In the genomic region with DNA sequence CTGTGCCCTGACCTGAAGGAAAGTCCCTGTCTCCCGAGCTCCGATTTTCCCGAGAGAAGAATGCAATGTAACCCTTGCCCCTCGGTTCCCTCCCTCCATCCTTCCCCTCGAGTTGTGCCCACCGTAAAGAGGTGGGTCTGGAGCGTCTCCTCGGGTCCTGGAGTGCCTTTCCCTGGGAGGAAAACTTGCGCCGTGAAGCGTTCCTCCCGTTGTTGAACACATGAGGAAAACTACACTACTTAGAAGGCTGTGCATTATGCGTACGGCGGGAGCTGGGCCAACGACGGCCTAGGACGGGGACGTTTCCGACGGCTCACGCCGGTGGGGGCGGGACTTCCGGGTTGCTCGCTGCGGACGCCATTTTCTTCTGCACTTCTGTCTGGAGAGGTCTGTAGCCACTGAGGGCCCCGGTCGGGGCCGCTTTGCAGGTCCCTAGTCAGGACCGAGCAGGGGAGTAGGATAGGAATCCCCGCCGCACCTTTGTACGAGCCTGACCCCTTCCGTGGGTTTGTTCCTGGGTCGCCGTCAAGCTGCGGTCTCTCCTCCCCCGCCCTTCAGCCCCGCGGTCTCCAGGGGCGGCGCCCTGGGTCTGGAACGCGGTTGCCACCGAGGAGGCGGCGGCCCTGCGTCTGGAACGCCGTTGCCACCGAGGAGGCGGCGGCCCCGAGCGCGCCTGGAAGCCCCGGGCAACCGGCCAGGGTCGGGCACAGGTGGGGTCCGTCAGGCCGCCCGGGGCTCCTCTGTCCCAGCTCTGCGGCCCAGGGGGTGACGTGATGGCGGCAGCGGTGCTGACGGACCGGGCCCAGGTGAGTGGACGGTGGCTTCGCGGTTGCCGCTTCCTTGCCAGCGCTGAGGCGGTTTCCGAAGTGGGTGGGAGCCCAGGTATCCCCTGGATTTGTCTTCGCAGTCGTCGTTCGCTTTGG, we compare ENCODE assay signal across 8 cellular contexts. TPM values are rescaled to one million over a fixed set of nuclear protein-coding genes. Genes with fewer than 3 reads are reported as not detected.
DNase-seq lines count a peak whose midpoint lies in the region; ATAC-seq and TF ChIP-seq lines count a peak whose summit lies in the region.

A gene (plus strand): TSS at position 360 of the 923 bp plus-strand sequence. CDS start 414 bp downstream, at position 774.

- H3K4me1 Mint-ChIP-seq in natural killer cell treated with Interleukin-12 subunit alpha and Interleukin-12 subunit beta and Interleukin-15 and Interleukin-18, amount 100 ng/mL, for 72 hours (ENCODE audit: low read depth in 2 of 2) = peaks cover 24 to 31% of the 10 kb centered on the region in 2 donors

- H3K4me3 ChIP-seq in Jurkat, Clone E6-1 (ENCODE audit: low read length) = peak within 1 kb of the TSS; percentile 90
- peak within 1 kb of the TSS; percentile 97 for H3K4me3 ChIP-seq in fibroblast of the aortic adventitia (ENCODE audit: low read depth, low read length)

- peak; percentile 91 for ATAC-seq in GM21529 (IDR thresholded peaks at IDR 0.05; ENCODE audit: unreplicated experiment)
- ATAC-seq in natural killer cell treated with Interleukin-12 subunit alpha and Interleukin-12 subunit beta and Interleukin-15 and Interleukin-18, amount 100 ng/mL, for 72 hours = peak; percentile 98

- H3K4me3 Mint-ChIP-seq in natural killer cell treated with Interleukin-12 subunit alpha and Interleukin-12 subunit beta and Interleukin-15 and Interleukin-18, amount 100 ng/mL, for 72 hours = peak within 1 kb of the TSS; percentile 89

- peaks cover 13% of the 10 kb centered on the region for H3K9me3 Mint-ChIP-seq in natural killer cell treated with Interleukin-12 subunit alpha and Interleukin-12 subunit beta and Interleukin-15 and Interleukin-18, amount 100 ng/mL, for 72 hours

- H3K27me3 Mint-ChIP-seq in natural killer cell treated with Interleukin-12 subunit alpha and Interleukin-12 subunit beta and Interleukin-15 and Interleukin-18, amount 100 ng/mL, for 72 hours = peaks cover 7 to 14% of the 10 kb centered on the region in 2 donors

- H3K36me3 Mint-ChIP-seq in natural killer cell treated with Interleukin-12 subunit alpha and Interleukin-12 subunit beta and Interleukin-15 and Interleukin-18, amount 100 ng/mL, for 72 hours = peaks cover 43% of the 10 kb centered on the region

- peak within 1 kb of the TSS; percentile 79 to 90 for H3K27ac Mint-ChIP-seq in natural killer cell treated with Interleukin-12 subunit alpha and Interleukin-12 subunit beta and Interleukin-15 and Interleukin-18, amount 100 ng/mL, for 72 hours

- peak; percentile 93 for DNase-seq in DMS53 (lab: John Stamatoyannopoulos, UW)
- DNase-seq in Jurkat, Clone E6-1 (ENCODE audit: low read depth, low spot score) = peak; percentile 82
- peak; percentile 90 for DNase-seq in RPMI7951 (ENCODE audit: low read depth)
- DNase-seq in activated effector memory CD4-positive, alpha-beta T cell treated with Interleukin-2 at 50 U/mL for 16 hours = peak; percentile 86
- DNase-seq in fibroblast of the aortic adventitia (ENCODE audit: low read depth) = peak; percentile 87
- peak; percentile 90 for DNase-seq in natural killer cell treated with Interleukin-12 subunit alpha and Interleukin-12 subunit beta and Interleukin-15 and Interleukin-18, amount 100 ng/mL, for 72 hours (ENCODE audit: low spot score)
- peak; percentile 91 for DNase-seq in stimulated activated naive CD4-positive, alpha-beta T cell treated with Interleukin-2 at 50 U/mL for 16 hours (lab: John Stamatoyannopoulos, UW)

- no peak for TF ChIP-seq CTCF in fibroblast of the aortic adventitia (IDR thresholded peaks at IDR 0.05; ENCODE audit: insufficient read depth, low read length)

RNA-seq across cellular contexts. Expression of the gene that starts here (rescaled TPM):
- polyA plus RNA-seq in Jurkat, Clone E6-1 (2012; ENCODE audit: insufficient read depth, insufficient read length) = 5.2 TPM
- total RNA-seq in RPMI7951 (2014; rRNA removed; shearing (Covaris generic)) = 14.1 and 20.7 TPM in 2 replicates
- 19.5 and 123 TPM in 2 replicates for total RNA-seq in fibroblast of the aortic adventitia (ENCODE audit: low replicate concordance)
- total RNA-seq in natural killer cell treated with Interleukin-12 subunit alpha and Interleukin-12 subunit beta and Interleukin-15 and Interleukin-18, amount 100 ng/mL, for 72 hours = 10 to 100 TPM; 40.0 to 40.6 TPM

Comparison
In these comparisons a context has a peak if more than half of its experiments do, and no peak if none do; other contexts are left out.
1. Peak in every context shown above with its lines: DNase-seq, ATAC-seq and H3K4me3 ChIP-seq.